8 cellular contexts compared by ENCODE assay signal in the genomic region with DNA sequence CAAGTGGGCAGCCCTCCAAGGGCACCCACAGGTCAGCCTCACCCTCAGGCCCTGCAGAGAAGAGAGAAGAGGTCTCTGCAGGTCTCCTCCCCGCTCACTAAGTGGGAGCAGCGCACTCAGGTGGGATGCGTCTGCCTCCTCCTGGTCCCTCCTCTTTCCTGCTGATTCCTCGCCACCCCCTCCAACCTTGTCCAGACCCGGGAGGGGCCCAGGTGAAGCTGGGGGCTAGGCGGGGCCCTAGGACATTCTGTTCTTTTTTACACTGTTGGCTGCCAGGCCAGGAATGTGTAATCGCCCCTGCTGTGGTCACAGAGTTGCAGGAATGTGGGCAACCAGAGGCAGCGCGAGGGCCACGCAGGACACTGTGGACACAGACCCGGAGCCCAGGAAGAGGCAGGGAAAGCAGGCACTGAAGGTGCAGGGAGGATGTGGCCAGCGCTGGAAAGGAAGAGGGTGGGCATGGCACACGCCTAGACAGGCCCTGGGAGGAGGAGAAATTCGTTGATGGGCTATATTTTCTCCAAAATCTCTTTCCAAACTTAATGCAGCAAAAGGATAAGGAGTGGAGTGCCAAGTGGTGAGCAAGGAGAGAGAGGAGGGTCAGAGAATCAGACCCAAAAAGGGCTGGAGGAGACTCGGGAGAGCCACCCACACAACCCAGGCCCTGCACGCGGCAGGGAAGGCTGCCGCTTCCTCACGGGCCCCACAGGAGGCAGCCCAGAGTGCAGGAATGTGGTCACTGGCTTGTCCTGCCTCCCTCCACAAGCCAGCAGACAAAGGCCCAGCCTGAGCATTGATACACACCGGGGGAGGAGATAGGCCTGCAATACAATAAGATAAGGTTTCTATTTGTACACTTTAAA. TPM values are rescaled to one million over a fixed set of nuclear protein-coding genes. Genes with fewer than 3 reads are reported as not detected.
A peak's percentile ranks its signal among the peaks of the same experiment; 100 is the strongest.
DNase-seq lines count a peak whose midpoint lies in the region; ATAC-seq and TF ChIP-seq lines count a peak whose summit lies in the region.

No MANE protein-coding gene starts in this region.

- H3K9ac ChIP-seq in HUES64 (ENCODE audit: low read depth, low read length), result peak overlapping the region; percentile 59

- in situ Hi-C loops in astrocyte of the spinal cord (cut with HindIII; ENCODE audit: low sequenced_read_pairs), result no loop called here

- H3K9me3 ChIP-seq in CD4-positive, alpha-beta memory T cell (ENCODE audit: control insufficient read depth in 1 of 2, low read length in 2 of 2), result no peaks in the 10 kb centered on the region
- no peaks in the 10 kb centered on the region for H3K9me3 ChIP-seq in HUES64 (ENCODE audit: insufficient read depth, low read depth, low read length)

- WGBS in HUES64, result 17% methylated on average over 18 of the region's 20 CpGs

- H3K27me3 ChIP-seq in CD4-positive, alpha-beta memory T cell (ENCODE audit: insufficient read depth, low read length), result no peaks in the 10 kb centered on the region
- H3K27me3 ChIP-seq in HUES64 (ENCODE audit: insufficient read depth, low read length), result peaks cover 12% of the 10 kb centered on the region

- H3K27ac ChIP-seq in CD4-positive, alpha-beta memory T cell (ENCODE audit: low read depth, low read length), result no peak overlapping the region
- peak overlapping the region; percentile 80 for H3K27ac ChIP-seq in HUES64 (ENCODE audit: low read depth, low read length)

- H3K27me3 Mint-ChIP-seq in CD4-positive, alpha-beta memory T cell, result peaks cover 0 to 3% of the 10 kb centered on the region in 2 donors

- intact Hi-C loops in CD4-positive, alpha-beta memory T cell (cut with micrococcal nuclease), result no loop called here

- no peak for ATAC-seq in GM21390 (IDR thresholded peaks at IDR 0.05; ENCODE audit: unreplicated experiment)

- POLR2A ChIA-PET in CD4-positive, alpha-beta memory T cell (lab: Charles Lee; ENCODE audit: partially characterized antibody), result interaction anchor here (1.0 to 2.4 kb wide), 3 partner anchors 9 to 40 kb away, joined by 3 to 9 read pairs (median 4); no protein-coding TSS in a partner anchor
- POLR2A ChIA-PET in GM10248 (lab: Yijun Ruan, JAX), result no interaction called here

- peak in 1 of 5 donors; percentile 3 for DNase-seq in CD4-positive, alpha-beta memory T cell
- DNase-seq in astrocyte of the spinal cord (ENCODE audit: low read depth, low spot score), result peak; percentile 68
- peak; percentile 91 for DNase-seq in islet precursor cell
- peak; percentile 61 for DNase-seq in stromal cell of bone marrow (ENCODE audit: low read depth)
- no peak for DNase-seq in GM10248 (ENCODE audit: extremely low spot score)
- DNase-seq in NCI-H510A treated with DMSO at 0.1 percent for 48 hours (lab: John Stamatoyannopoulos, UW), result no peak

- TF ChIP-seq CTCF in astrocyte of the spinal cord (IDR thresholded peaks at IDR 0.05; ENCODE audit: low read depth, low read length) (peak; percentile 61), GM10248 (IDR thresholded peaks at IDR 0.05; ENCODE audit: control extremely low read depth, extremely low read depth, low read depth, missing control alignments) (no peak)

- peaks cover 8 to 40% (median 28%) of the 10 kb centered on the region in 4 donors for H3K4me1 Mint-ChIP-seq in CD4-positive, alpha-beta memory T cell

- no peaks in the 10 kb centered on the region for H3K36me3 ChIP-seq in CD4-positive, alpha-beta memory T cell (ENCODE audit: insufficient read depth, low read length)
- H3K36me3 ChIP-seq in HUES64 (ENCODE audit: insufficient read depth, low read length), result no peaks in the 10 kb centered on the region

- no peak overlapping the region for H3K4me3 ChIP-seq in CD4-positive, alpha-beta memory T cell (ENCODE audit: low read length in 2 of 2)
- H3K4me3 ChIP-seq in HUES64 (ENCODE audit: low read length), result peak overlapping the region; percentile 56
- no peak overlapping the region for H3K4me3 ChIP-seq in astrocyte of the spinal cord (ENCODE audit: low read depth, low read length)

- no peaks in the 10 kb centered on the region for H3K9me3 Mint-ChIP-seq in CD4-positive, alpha-beta memory T cell

- H3K4me3 Mint-ChIP-seq in CD4-positive, alpha-beta memory T cell, result peak overlapping the region; percentile 29 to 76 (median 64)

- peak overlapping the region in 6 of 7 donors; percentile 13 to 81 (median 52) for H3K27ac Mint-ChIP-seq in CD4-positive, alpha-beta memory T cell

- no peaks in the 10 kb centered on the region for H3K36me3 Mint-ChIP-seq in CD4-positive, alpha-beta memory T cell

- CTCF ChIA-PET in CD4-positive, alpha-beta memory T cell (lab: Charles Lee; ENCODE audit: partially characterized antibody), result interaction anchor here (1.1 to 3.0 kb wide), 5 partner anchors 9 to 89 kb away, joined by 4 to 10 read pairs (median 4); no protein-coding TSS in a partner anchor
- CTCF ChIA-PET in GM10248 (lab: Yijun Ruan, JAX), result no interaction called here

- H3K4me1 ChIP-seq in CD4-positive, alpha-beta memory T cell (ENCODE audit: insufficient read depth, low read length), result peaks cover 29% of the 10 kb centered on the region
- peaks cover 44% of the 10 kb centered on the region for H3K4me1 ChIP-seq in HUES64 (ENCODE audit: insufficient read depth, low read length)

RNA-seq across cellular contexts. Expression of a gene that starts 0.9 kb away (rescaled TPM):
- total RNA-seq in CD4-positive, alpha-beta memory T cell, result 1 to 10 TPM in 1 of 2 experiments, under 1 TPM in 1; 0.67 to 1.3 TPM
- under 1 TPM; 0.24 to 0.53 TPM for polyA plus RNA-seq in CD4-positive, alpha-beta memory T cell
- 51.0 TPM for polyA plus RNA-seq in HUES64 (2013, experiment 1 of 2)
- polyA plus RNA-seq in HUES64 (2013, experiment 2 of 2), result 39.4 TPM

RNA-seq across cellular contexts. Expression of a gene that starts 7.7 kb away (rescaled TPM):
- total RNA-seq in CD4-positive, alpha-beta memory T cell, result 1 to 10 TPM; 1.1 to 1.3 TPM
- polyA plus RNA-seq in CD4-positive, alpha-beta memory T cell, result not detected
- polyA plus RNA-seq in HUES64 (2013, experiment 1 of 2), result 1.4 TPM
- 2.5 TPM for polyA plus RNA-seq in HUES64 (2013, experiment 2 of 2)

RNA-seq across cellular contexts. Expression of a gene that starts 34.4 kb away (rescaled TPM):
- 10 to 100 TPM; 80.7 to 86.7 TPM for total RNA-seq in CD4-positive, alpha-beta memory T cell
- polyA plus RNA-seq in CD4-positive, alpha-beta memory T cell, result 10 to 100 TPM; 14.5 to 36.4 TPM
- 39.4 TPM for polyA plus RNA-seq in HUES64 (2013, experiment 1 of 2)
- polyA plus RNA-seq in HUES64 (2013, experiment 2 of 2), result 37.2 TPM

Comparison
In these comparisons a context has a peak if more than half of its experiments do, and no peak if none do; other contexts are left out.
1. DNase-seq: peak in astrocyte of the spinal cord (single experiment), islet precursor cell (single experiment) and stromal cell of bone marrow (single experiment); none in GM10248 (single experiment) and NCI-H510A treated with DMSO at 0.1 percent for 48 hours (single experiment).